In the genomic region with DNA sequence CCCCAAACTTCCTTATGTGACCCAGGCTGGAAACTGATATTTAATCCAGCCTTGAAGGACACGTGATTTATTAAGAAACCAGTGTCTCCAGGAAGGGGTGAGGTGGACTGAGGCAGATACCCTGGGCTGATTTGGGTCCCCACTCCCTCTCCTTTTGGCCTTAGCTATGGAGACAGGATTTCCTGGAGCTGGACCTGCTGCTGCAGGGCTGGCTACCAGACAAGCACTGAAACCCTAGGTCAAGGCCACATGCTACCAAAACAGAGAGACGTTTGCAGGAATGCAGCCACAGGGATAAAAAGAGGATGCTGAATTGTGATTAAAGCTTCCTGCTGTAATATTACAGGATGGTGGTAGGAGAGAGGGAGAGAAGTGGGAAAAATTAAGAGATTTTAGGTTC, we compare ENCODE assay signal across 1 cellular context.
TF ChIP-seq lines count a peak whose summit lies in the region.

No MANE protein-coding gene starts in this region.

TF ChIP-seq in HepG2, 621 proteins besides CTCF, POLR2A, EP300 and RAD21 (continues in another document):
- no peak for TF ChIP-seq ZBTB46 (CRISPR knock-in tag; IDR thresholded peaks at IDR 0.05; ENCODE audit: borderline replicate concordance)
- peak; percentile 48; the same call in 1 of the 2 replicates for TF ChIP-seq HDAC2 (CRISPR knock-in tag; IDR thresholded peaks at IDR 0.05)
- TF ChIP-seq GTF3A (CRISPR knock-in tag; conservative IDR thresholded peaks at IDR 0.05), result no peak
- no peak for TF ChIP-seq TRIM22 (IDR thresholded peaks at IDR 0.05)
- TF ChIP-seq, protein P1, sequence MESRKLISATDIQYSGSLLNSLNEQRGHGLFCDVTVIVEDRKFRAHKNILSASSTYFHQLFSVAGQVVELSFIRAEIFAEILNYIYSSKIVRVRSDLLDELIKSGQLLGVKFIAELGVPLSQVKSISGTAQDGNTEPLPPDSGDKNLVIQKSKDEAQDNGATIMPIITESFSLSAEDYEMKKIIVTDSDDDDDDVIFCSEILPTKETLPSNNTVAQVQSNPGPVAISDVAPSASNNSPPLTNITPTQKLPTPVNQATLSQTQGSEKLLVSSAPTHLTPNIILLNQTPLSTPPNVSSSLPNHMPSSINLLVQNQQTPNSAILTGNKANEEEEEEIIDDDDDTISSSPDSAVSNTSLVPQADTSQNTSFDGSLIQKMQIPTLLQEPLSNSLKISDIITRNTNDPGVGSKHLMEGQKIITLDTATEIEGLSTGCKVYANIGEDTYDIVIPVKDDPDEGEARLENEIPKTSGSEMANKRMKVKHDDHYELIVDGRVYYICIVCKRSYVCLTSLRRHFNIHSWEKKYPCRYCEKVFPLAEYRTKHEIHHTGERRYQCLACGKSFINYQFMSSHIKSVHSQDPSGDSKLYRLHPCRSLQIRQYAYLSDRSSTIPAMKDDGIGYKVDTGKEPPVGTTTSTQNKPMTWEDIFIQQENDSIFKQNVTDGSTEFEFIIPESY (CRISPR knock-in tag; IDR thresholded peaks at IDR 0.05), result no peak
- TF ChIP-seq ZSCAN29 (CRISPR knock-in tag; conservative IDR thresholded peaks at IDR 0.05), result no peak
- TF ChIP-seq ZNF12 (CRISPR knock-in tag; IDR thresholded peaks at IDR 0.05), result no peak
- no peak for TF ChIP-seq ZNF225 (CRISPR knock-in tag; IDR thresholded peaks at IDR 0.05)
- TF ChIP-seq MBD4 (IDR thresholded peaks at IDR 0.05; ENCODE audit: borderline replicate concordance, low read length), result no peak
- TF ChIP-seq CEBPZ (IDR thresholded peaks at IDR 0.05; ENCODE audit: low read length), result no peak
- no peak for TF ChIP-seq MTF1 (CRISPR knock-in tag; IDR thresholded peaks at IDR 0.05)
- TF ChIP-seq, protein P2, sequence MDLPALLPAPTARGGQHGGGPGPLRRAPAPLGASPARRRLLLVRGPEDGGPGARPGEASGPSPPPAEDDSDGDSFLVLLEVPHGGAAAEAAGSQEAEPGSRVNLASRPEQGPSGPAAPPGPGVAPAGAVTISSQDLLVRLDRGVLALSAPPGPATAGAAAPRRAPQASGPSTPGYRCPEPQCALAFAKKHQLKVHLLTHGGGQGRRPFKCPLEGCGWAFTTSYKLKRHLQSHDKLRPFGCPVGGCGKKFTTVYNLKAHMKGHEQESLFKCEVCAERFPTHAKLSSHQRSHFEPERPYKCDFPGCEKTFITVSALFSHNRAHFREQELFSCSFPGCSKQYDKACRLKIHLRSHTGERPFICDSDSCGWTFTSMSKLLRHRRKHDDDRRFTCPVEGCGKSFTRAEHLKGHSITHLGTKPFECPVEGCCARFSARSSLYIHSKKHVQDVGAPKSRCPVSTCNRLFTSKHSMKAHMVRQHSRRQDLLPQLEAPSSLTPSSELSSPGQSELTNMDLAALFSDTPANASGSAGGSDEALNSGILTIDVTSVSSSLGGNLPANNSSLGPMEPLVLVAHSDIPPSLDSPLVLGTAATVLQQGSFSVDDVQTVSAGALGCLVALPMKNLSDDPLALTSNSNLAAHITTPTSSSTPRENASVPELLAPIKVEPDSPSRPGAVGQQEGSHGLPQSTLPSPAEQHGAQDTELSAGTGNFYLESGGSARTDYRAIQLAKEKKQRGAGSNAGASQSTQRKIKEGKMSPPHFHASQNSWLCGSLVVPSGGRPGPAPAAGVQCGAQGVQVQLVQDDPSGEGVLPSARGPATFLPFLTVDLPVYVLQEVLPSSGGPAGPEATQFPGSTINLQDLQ (CRISPR knock-in tag; IDR thresholded peaks at IDR 0.05), result no peak
- TF ChIP-seq THAP8 (CRISPR knock-in tag; IDR thresholded peaks at IDR 0.05; ENCODE audit: borderline replicate concordance), result no peak
- no peak for TF ChIP-seq ZBTB1 (CRISPR knock-in tag; IDR thresholded peaks at IDR 0.05; ENCODE audit: borderline replicate concordance)
- no peak for TF ChIP-seq MTERF4 (CRISPR knock-in tag; IDR thresholded peaks at IDR 0.05)
- TF ChIP-seq HNF4A (CRISPR knock-in tag; IDR thresholded peaks at IDR 0.05), result peak; percentile 57
- TF ChIP-seq ZNF292 (CRISPR knock-in tag; IDR thresholded peaks at IDR 0.05; ENCODE audit: borderline replicate concordance, low read depth), result peak; percentile 61; the same call in 1 of the 2 replicates
- TF ChIP-seq NAIF1 (CRISPR knock-in tag; IDR thresholded peaks at IDR 0.05; ENCODE audit: borderline replicate concordance), result no peak
- TF ChIP-seq MIER3 (CRISPR knock-in tag; IDR thresholded peaks at IDR 0.05; ENCODE audit: borderline replicate concordance), result no peak
- no peak for TF ChIP-seq TBX3 (IDR thresholded peaks at IDR 0.05; ENCODE audit: borderline replicate concordance)
- TF ChIP-seq ZEB1 (IDR thresholded peaks at IDR 0.05; ENCODE audit: insufficient replicate concordance, low read depth), result no peak
- TF ChIP-seq ZNF280D (CRISPR knock-in tag; IDR thresholded peaks at IDR 0.05), result no peak
- TF ChIP-seq ZSCAN12 (CRISPR knock-in tag; IDR thresholded peaks at IDR 0.05), result no peak
- TF ChIP-seq PITX1 (CRISPR knock-in tag; IDR thresholded peaks at IDR 0.05), result peak; percentile 40; the same call in 1 of the 2 replicates
- TF ChIP-seq MAF1 (CRISPR knock-in tag; IDR thresholded peaks at IDR 0.05; ENCODE audit: borderline replicate concordance), result no peak
- TF ChIP-seq XBP1 (CRISPR knock-in tag; IDR thresholded peaks at IDR 0.05), result no peak
- TF ChIP-seq, protein P3, sequence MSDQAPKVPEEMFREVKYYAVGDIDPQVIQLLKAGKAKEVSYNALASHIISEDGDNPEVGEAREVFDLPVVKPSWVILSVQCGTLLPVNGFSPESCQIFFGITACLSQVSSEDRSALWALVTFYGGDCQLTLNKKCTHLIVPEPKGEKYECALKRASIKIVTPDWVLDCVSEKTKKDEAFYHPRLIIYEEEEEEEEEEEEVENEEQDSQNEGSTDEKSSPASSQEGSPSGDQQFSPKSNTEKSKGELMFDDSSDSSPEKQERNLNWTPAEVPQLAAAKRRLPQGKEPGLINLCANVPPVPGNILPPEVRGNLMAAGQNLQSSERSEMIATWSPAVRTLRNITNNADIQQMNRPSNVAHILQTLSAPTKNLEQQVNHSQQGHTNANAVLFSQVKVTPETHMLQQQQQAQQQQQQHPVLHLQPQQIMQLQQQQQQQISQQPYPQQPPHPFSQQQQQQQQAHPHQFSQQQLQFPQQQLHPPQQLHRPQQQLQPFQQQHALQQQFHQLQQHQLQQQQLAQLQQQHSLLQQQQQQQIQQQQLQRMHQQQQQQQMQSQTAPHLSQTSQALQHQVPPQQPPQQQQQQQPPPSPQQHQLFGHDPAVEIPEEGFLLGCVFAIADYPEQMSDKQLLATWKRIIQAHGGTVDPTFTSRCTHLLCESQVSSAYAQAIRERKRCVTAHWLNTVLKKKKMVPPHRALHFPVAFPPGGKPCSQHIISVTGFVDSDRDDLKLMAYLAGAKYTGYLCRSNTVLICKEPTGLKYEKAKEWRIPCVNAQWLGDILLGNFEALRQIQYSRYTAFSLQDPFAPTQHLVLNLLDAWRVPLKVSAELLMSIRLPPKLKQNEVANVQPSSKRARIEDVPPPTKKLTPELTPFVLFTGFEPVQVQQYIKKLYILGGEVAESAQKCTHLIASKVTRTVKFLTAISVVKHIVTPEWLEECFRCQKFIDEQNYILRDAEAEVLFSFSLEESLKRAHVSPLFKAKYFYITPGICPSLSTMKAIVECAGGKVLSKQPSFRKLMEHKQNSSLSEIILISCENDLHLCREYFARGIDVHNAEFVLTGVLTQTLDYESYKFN (CRISPR knock-in tag; conservative IDR thresholded peaks at IDR 0.05), result peak; percentile 42
- no peak for TF ChIP-seq ZNF749 (CRISPR knock-in tag; IDR thresholded peaks at IDR 0.05; ENCODE audit: borderline replicate concordance)
- no peak for TF ChIP-seq EZH2 (conservative IDR thresholded peaks at IDR 0.05; ENCODE audit: low read depth, low read length)
- TF ChIP-seq RARG (CRISPR knock-in tag; IDR thresholded peaks at IDR 0.05; ENCODE audit: low read depth), result no peak
- TF ChIP-seq LCORL (IDR thresholded peaks at IDR 0.05), result peak; percentile 23; the same call in 1 of the 2 replicates
- TF ChIP-seq LCORL (CRISPR knock-in tag; IDR thresholded peaks at IDR 0.05), result peak; percentile 81
- TF ChIP-seq ZNF83 (CRISPR knock-in tag; IDR thresholded peaks at IDR 0.05; ENCODE audit: borderline replicate concordance), result no peak
- TF ChIP-seq KAT7 (CRISPR knock-in tag; IDR thresholded peaks at IDR 0.05; ENCODE audit: borderline replicate concordance), result no peak
- no peak for TF ChIP-seq MIXL1 (CRISPR knock-in tag; IDR thresholded peaks at IDR 0.05)
- TF ChIP-seq FLYWCH1 (CRISPR knock-in tag; IDR thresholded peaks at IDR 0.05), result no peak
- no peak for TF ChIP-seq ZSCAN20 (CRISPR knock-in tag; IDR thresholded peaks at IDR 0.05; ENCODE audit: borderline replicate concordance)
- no peak for TF ChIP-seq REL (CRISPR knock-in tag; conservative IDR thresholded peaks at IDR 0.05)
- TF ChIP-seq NR2F1 (CRISPR knock-in tag; IDR thresholded peaks at IDR 0.05), result peak; percentile 16 to 39; a peak in 1 of 4 replicates
- TF ChIP-seq ZNF530 (CRISPR knock-in tag; IDR thresholded peaks at IDR 0.05; ENCODE audit: low read depth), result no peak
- TF ChIP-seq MXD3 (CRISPR knock-in tag; IDR thresholded peaks at IDR 0.05), result no peak
